Comparison of ENCODE assay signal across 20 cellular contexts in the genomic region with DNA sequence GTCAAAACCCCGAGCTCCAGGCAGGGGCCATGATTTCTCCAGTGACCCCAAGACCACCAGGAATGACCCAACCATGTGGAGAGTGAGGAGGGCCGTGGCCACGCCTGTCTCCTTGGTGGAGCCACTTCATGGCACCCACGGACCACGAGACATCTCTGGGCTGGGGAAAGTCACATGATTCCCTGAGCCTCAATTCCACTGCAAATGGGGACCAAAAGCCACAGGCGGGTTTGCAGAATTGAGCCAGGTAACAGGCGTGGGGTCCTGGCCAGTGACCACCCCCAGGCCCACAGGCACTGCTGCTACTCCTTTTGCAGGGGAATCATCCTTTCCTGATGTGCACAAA.
"Had no signal": no experiment of that assay in that cellular context is flagged by ENCODE, and none has a peak within 500 bp of the region (broad histone marks: within the 10 kb centered on the region; RNA-seq: fewer than 3 reads in every experiment).

No MANE protein-coding gene starts in this region.

- H3K27me3 ChIP-seq: adrenal gland, Peyer's patch, SJSA1 had no signal

- H3K4me1 Mint-ChIP-seq: activated B cell treated with CpG ODN at 0.5 μM for 24 hours; activated CD4-positive, alpha-beta T cell treated with anti-CD3 and anti-CD28 coated beads, Interleukin-2, amount 10 ng/mL, durations not matched to agents 24 days and 14 days; activated CD8-positive, alpha-beta memory T cell treated with anti-CD3 and anti-CD28 coated beads, Interleukin-2, amount 10 ng/mL, durations not matched to agents 7 days and 5 days; activated naive CD8-positive, alpha-beta T cell treated with anti-CD3 and anti-CD28 coated beads, Interleukin-2, amount 10 ng/mL, durations not matched to agents 7 days and 5 days; activated T-helper 17 cell treated with anti-CD3 and anti-CD28 coated beads, Interleukin-2, amount 50 U/mL, for 72 hours had no signal

- H3K9me3 Mint-ChIP-seq: activated B cell treated with CpG ODN at 0.5 μM for 24 hours; activated CD4-positive, alpha-beta T cell treated with anti-CD3 and anti-CD28 coated beads, Interleukin-2, amount 10 ng/mL, durations not matched to agents 24 days and 14 days; activated naive CD8-positive, alpha-beta T cell treated with anti-CD3 and anti-CD28 coated beads, Interleukin-2, amount 10 ng/mL, durations not matched to agents 7 days and 5 days; activated T-helper 17 cell treated with anti-CD3 and anti-CD28 coated beads, Interleukin-2, amount 50 U/mL, for 72 hours had no signal

- H3K9me3 ChIP-seq: adrenal gland, Peyer's patch had no signal

- DNase-seq: activated B cell treated with CpG ODN at 0.5 μM for 24 hours; activated CD4-positive, alpha-beta T cell treated with anti-CD3 and anti-CD28 coated beads for 1 hour; activated CD4-positive, alpha-beta T cell treated with anti-CD3 and anti-CD28 coated beads, Interleukin-2, amount 10 ng/mL, durations not matched to agents 24 days and 14 days; activated CD4-positive, alpha-beta T cell treated with anti-CD3 and anti-CD28 coated beads, Interleukin-2, amount 50 U/mL, for 48 hours; activated CD8-positive, alpha-beta memory T cell treated with anti-CD3 and anti-CD28 coated beads, Interleukin-2, amount 10 ng/mL, durations not matched to agents 7 days and 5 days; activated naive CD4-positive, alpha-beta T cell treated with anti-CD3 and anti-CD28 coated beads, Interleukin-2, amount 50 U/mL, for 16 hours; activated naive CD8-positive, alpha-beta T cell treated with anti-CD3 and anti-CD28 coated beads, Interleukin-2, amount 10 ng/mL, durations not matched to agents 7 days and 5 days; activated T-cell treated with anti-CD3 and anti-CD28 coated beads, Interleukin-2, amount 50 U/mL, for 48 hours; MM.1S; NCI-H1105; NCI-H187; NCI-H446; NCI-H524; Peyer's patch; T-helper 17 cell; T-helper 9 cell had no signal

- H3K27ac ChIP-seq: adrenal gland, Peyer's patch, RWPE1, SJSA1 had no signal

- H3K27me3 Mint-ChIP-seq: activated CD4-positive, alpha-beta T cell treated with anti-CD3 and anti-CD28 coated beads, Interleukin-2, amount 10 ng/mL, durations not matched to agents 24 days and 14 days; activated CD8-positive, alpha-beta memory T cell treated with anti-CD3 and anti-CD28 coated beads, Interleukin-2, amount 10 ng/mL, durations not matched to agents 7 days and 5 days; activated naive CD8-positive, alpha-beta T cell treated with anti-CD3 and anti-CD28 coated beads, Interleukin-2, amount 10 ng/mL, durations not matched to agents 7 days and 5 days; activated T-helper 17 cell treated with anti-CD3 and anti-CD28 coated beads, Interleukin-2, amount 50 U/mL, for 72 hours had no signal

- H3K27ac Mint-ChIP-seq: activated B cell treated with CpG ODN at 0.5 μM for 24 hours; activated CD4-positive, alpha-beta T cell treated with anti-CD3 and anti-CD28 coated beads, Interleukin-2, amount 10 ng/mL, durations not matched to agents 24 days and 14 days; activated CD8-positive, alpha-beta memory T cell treated with anti-CD3 and anti-CD28 coated beads, Interleukin-2, amount 10 ng/mL, durations not matched to agents 7 days and 5 days; activated naive CD8-positive, alpha-beta T cell treated with anti-CD3 and anti-CD28 coated beads, Interleukin-2, amount 10 ng/mL, durations not matched to agents 7 days and 5 days; activated T-helper 17 cell treated with anti-CD3 and anti-CD28 coated beads, Interleukin-2, amount 50 U/mL, for 72 hours; T-helper 17 cell had no signal

- H3K4me3 ChIP-seq: adrenal gland, Peyer's patch, SJSA1 had no signal

- H3K36me3 ChIP-seq: adrenal gland, Peyer's patch, SJSA1 had no signal

- H3K4me1 ChIP-seq: adrenal gland, Peyer's patch, SJSA1 had no signal

- H3K36me3 Mint-ChIP-seq: activated CD8-positive, alpha-beta memory T cell treated with anti-CD3 and anti-CD28 coated beads, Interleukin-2, amount 10 ng/mL, durations not matched to agents 7 days and 5 days; activated naive CD8-positive, alpha-beta T cell treated with anti-CD3 and anti-CD28 coated beads, Interleukin-2, amount 10 ng/mL, durations not matched to agents 7 days and 5 days had no signal

- ATAC-seq: activated CD8-positive, alpha-beta memory T cell treated with anti-CD3 and anti-CD28 coated beads, Interleukin-2, amount 10 ng/mL, durations not matched to agents 7 days and 5 days; activated T-helper 17 cell treated with anti-CD3 and anti-CD28 coated beads, Interleukin-2, amount 50 U/mL, for 72 hours; T-helper 17 cell had no signal

- H3K4me3 Mint-ChIP-seq: activated B cell treated with CpG ODN at 0.5 μM for 24 hours; activated CD4-positive, alpha-beta T cell treated with anti-CD3 and anti-CD28 coated beads, Interleukin-2, amount 10 ng/mL, durations not matched to agents 24 days and 14 days; activated CD8-positive, alpha-beta memory T cell treated with anti-CD3 and anti-CD28 coated beads, Interleukin-2, amount 10 ng/mL, durations not matched to agents 7 days and 5 days; activated naive CD8-positive, alpha-beta T cell treated with anti-CD3 and anti-CD28 coated beads, Interleukin-2, amount 10 ng/mL, durations not matched to agents 7 days and 5 days; activated T-helper 17 cell treated with anti-CD3 and anti-CD28 coated beads, Interleukin-2, amount 50 U/mL, for 72 hours; T-helper 17 cell had no signal
